26 cellular contexts compared by ENCODE assay signal in the genomic region with DNA sequence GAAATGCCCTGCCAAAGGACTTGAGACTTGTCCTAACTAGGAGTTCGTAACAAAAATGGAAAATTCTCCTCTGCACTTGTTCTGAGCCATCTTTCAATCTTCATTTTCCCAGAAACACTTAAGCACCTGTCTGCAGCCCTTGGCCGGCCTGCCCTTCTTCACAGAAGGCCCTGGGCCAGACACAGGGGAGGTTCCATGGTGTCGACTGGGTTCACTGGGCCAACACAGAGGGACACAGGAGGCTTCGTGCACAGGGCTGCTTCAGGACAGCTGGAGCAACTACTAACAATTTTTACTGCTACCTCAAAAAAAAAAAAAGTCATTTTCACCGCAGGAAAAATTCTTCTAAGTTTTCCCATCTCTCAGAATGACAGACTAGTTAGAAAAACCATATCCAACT.
"Had no signal": no experiment of that assay in that cellular context is flagged by ENCODE, and none has a peak within 500 bp of the region (broad histone marks: within the 10 kb centered on the region; RNA-seq: fewer than 3 reads in every experiment).

No MANE protein-coding gene starts in this region.

- H3K27ac ChIP-seq: epithelial cell of prostate had no signal

- DNase-seq: activated CD4-positive, alpha-beta T cell treated with anti-CD3 and anti-CD28 coated beads for 1 hour; activated CD4-positive, alpha-beta T cell treated with anti-CD3 and anti-CD28 coated beads, Interleukin-2, amount 50 U/mL, for 1 hour; activated CD8-positive, alpha-beta T cell treated with anti-CD3 and anti-CD28 coated beads for 36 hours; activated naive CD8-positive, alpha-beta T cell treated with anti-CD3 and anti-CD28 coated beads, Interleukin-2, amount 50 U/mL, for 24 hours; activated T-cell treated with anti-CD3 and anti-CD28 coated beads, Interleukin-2, amount 50 U/mL, for 4 hours; colonic mucosa; effector CD8-positive, alpha-beta T cell; glutamatergic neuron; mesendoderm; natural killer cell; stimulated activated CD4-positive, alpha-beta T cell treated with anti-CD3 and anti-CD28 coated beads, Interleukin-1b, Interleukin-23, amount 100 ng/mL, for 48 hours; stimulated activated CD4-positive, alpha-beta T cell treated with anti-CD3 and anti-CD28 coated beads, Interleukin-4, amount 100 ng/mL, for 4 hours; stimulated activated CD8-positive, alpha-beta memory T cell treated with anti-CD3 and anti-CD28 coated beads, Interleukin-4, amount 100 ng/mL, for 48 hours; stimulated activated naive CD8-positive, alpha-beta T cell treated with anti-CD3 and anti-CD28 coated beads, Interleukin-15, amount 100 ng/mL, for 72 hours; T-helper 17 cell; trophoblast cell had no signal

- ATAC-seq: activated CD8-positive, alpha-beta T cell treated with anti-CD3 and anti-CD28 coated beads for 36 hours; activated naive CD8-positive, alpha-beta T cell treated with anti-CD3 and anti-CD28 coated beads, Interleukin-2, amount 50 U/mL, for 24 hours; activated T-cell treated with anti-CD3 and anti-CD28 coated beads, Interleukin-2, amount 50 U/mL, for 4 hours; left lobe of liver; natural killer cell; stimulated activated memory B cell treated with anti-CD40 and anti-IgM and Interleukin-4, amounts not matched to agents 10 μg/mL and 1 μg/mL and 100 μg/mL, for 72 hours; stimulated activated naive CD8-positive, alpha-beta T cell treated with anti-CD3 and anti-CD28 coated beads, Interleukin-15, amount 100 ng/mL, for 72 hours; T-helper 17 cell; WTC11 had no signal

- H3K9me3 ChIP-seq: breast epithelium, colonic mucosa had no signal

- H3K27me3 ChIP-seq: breast epithelium, colonic mucosa had no signal

- H3K27ac Mint-ChIP-seq: activated CD8-positive, alpha-beta T cell treated with anti-CD3 and anti-CD28 coated beads for 36 hours; activated naive CD8-positive, alpha-beta T cell treated with anti-CD3 and anti-CD28 coated beads, Interleukin-2, amount 50 U/mL, for 24 hours; activated T-helper 2 cell treated with anti-CD3 and anti-CD28 coated beads, Interferon-gamma antibody, Interleukin-2, Interleukin-4, amounts not matched to agents 10 μg/mL and 5 μg/mL and 100 μg/mL, durations not matched to agents 14 hours and 24 hours and 36 hours; natural killer cell; progenitor cell of endocrine pancreas; stimulated activated memory B cell treated with anti-CD40 and anti-IgM and Interleukin-4, amounts not matched to agents 10 μg/mL and 1 μg/mL and 100 μg/mL, for 72 hours; stimulated activated naive CD8-positive, alpha-beta T cell treated with anti-CD3 and anti-CD28 coated beads, Interleukin-15, amount 100 ng/mL, for 72 hours; T-helper 17 cell; WTC11 had no signal

- H3K36me3 Mint-ChIP-seq: activated naive CD4-positive, alpha-beta T cell treated with anti-CD3 and anti-CD28 coated beads, Interleukin-2, amount 50 U/mL, for 24 hours; natural killer cell; stimulated activated memory B cell treated with anti-CD40 and anti-IgM and Interleukin-4, amounts not matched to agents 10 μg/mL and 1 μg/mL and 100 μg/mL, for 72 hours; WTC11 had no signal

- H3K4me1 Mint-ChIP-seq: stimulated activated memory B cell treated with anti-CD40 and anti-IgM and Interleukin-4, amounts not matched to agents 10 μg/mL and 1 μg/mL and 100 μg/mL, for 72 hours had no signal

- H3K9me3 Mint-ChIP-seq: activated CD8-positive, alpha-beta T cell treated with anti-CD3 and anti-CD28 coated beads for 36 hours; activated naive CD4-positive, alpha-beta T cell treated with anti-CD3 and anti-CD28 coated beads, Interleukin-2, amount 50 U/mL, for 24 hours; activated naive CD8-positive, alpha-beta T cell treated with anti-CD3 and anti-CD28 coated beads, Interleukin-2, amount 50 U/mL, for 24 hours; activated T-cell treated with anti-CD3 and anti-CD28 coated beads, Interleukin-2, amount 50 U/mL, for 4 hours; activated T-helper 2 cell treated with anti-CD3 and anti-CD28 coated beads, Interferon-gamma antibody, Interleukin-2, Interleukin-4, amounts not matched to agents 10 μg/mL and 5 μg/mL and 100 μg/mL, durations not matched to agents 14 hours and 24 hours and 36 hours; natural killer cell; stimulated activated memory B cell treated with anti-CD40 and anti-IgM and Interleukin-4, amounts not matched to agents 10 μg/mL and 1 μg/mL and 100 μg/mL, for 72 hours; stimulated activated naive CD8-positive, alpha-beta T cell treated with anti-CD3 and anti-CD28 coated beads, Interleukin-15, amount 100 ng/mL, for 72 hours; WTC11 had no signal

- H3K36me3 ChIP-seq: breast epithelium, colonic mucosa had no signal

- H3K4me3 Mint-ChIP-seq: activated CD8-positive, alpha-beta T cell treated with anti-CD3 and anti-CD28 coated beads for 36 hours; activated naive CD4-positive, alpha-beta T cell treated with anti-CD3 and anti-CD28 coated beads, Interleukin-2, amount 50 U/mL, for 24 hours; activated naive CD8-positive, alpha-beta T cell treated with anti-CD3 and anti-CD28 coated beads, Interleukin-2, amount 50 U/mL, for 24 hours; activated T-cell treated with anti-CD3 and anti-CD28 coated beads, Interleukin-2, amount 50 U/mL, for 4 hours; natural killer cell; stimulated activated memory B cell treated with anti-CD40 and anti-IgM and Interleukin-4, amounts not matched to agents 10 μg/mL and 1 μg/mL and 100 μg/mL, for 72 hours; stimulated activated naive CD8-positive, alpha-beta T cell treated with anti-CD3 and anti-CD28 coated beads, Interleukin-15, amount 100 ng/mL, for 72 hours; T-helper 17 cell; WTC11 had no signal

- H3K27me3 Mint-ChIP-seq: activated naive CD4-positive, alpha-beta T cell treated with anti-CD3 and anti-CD28 coated beads, Interleukin-2, amount 50 U/mL, for 24 hours; activated naive CD8-positive, alpha-beta T cell treated with anti-CD3 and anti-CD28 coated beads, Interleukin-2, amount 50 U/mL, for 24 hours had no signal

- H3K4me3 ChIP-seq: breast epithelium, colonic mucosa, lung, smooth muscle cell had no signal

- H3K4me1 ChIP-seq: colonic mucosa had no signal
